13 cellular contexts compared by ENCODE assay signal in the genomic region with DNA sequence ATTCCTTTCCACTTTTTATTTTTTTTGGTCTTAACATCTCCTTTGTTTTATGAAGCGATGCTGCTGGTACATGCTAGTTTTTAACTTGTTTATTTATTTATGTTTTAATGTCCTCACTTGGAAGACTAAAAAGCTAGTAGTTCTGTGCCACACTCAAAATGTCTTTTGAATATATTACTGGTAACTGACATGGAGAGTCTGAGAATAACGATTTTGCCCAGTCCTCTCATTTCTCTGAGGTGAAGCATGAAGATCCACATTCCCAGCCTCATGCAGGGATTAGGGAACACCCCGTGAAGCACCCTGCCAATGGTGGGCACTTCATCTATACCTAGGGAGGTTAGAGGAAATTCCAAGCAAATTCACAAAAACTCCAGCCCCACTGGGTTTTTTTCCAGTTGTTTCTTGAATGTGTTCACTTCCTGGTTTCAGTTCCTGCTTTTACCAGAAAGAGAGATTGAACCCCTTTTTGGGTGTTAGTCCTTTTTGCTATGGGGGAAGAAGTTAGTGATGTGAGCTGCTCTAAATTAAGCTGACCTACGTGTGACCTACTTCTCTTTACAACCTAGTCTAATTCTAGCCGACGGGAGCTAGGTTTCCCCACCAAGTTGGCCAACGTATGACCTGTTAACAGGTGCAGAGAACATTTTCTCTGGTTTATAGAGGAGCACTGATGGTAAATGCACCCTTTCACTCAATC.
DNase-seq lines count a peak whose midpoint lies in the region; ATAC-seq and TF ChIP-seq lines count a peak whose summit lies in the region.
"Had no signal": no experiment of that assay in that cellular context is flagged by ENCODE, and none has a peak within 500 bp of the region (broad histone marks: within the 10 kb centered on the region; RNA-seq: fewer than 3 reads in every experiment).

No MANE protein-coding gene starts in this region.

- no peak for TF ChIP-seq CTCF in left ventricle myocardium inferior (IDR thresholded peaks at IDR 0.05; ENCODE audit: borderline replicate concordance)
- TF ChIP-seq CTCF in NB4 (IDR thresholded peaks at IDR 0.05; ENCODE audit: low read depth, low read length): no peak

- no peaks in the 10 kb centered on the region for H3K27me3 ChIP-seq in left ventricle myocardium inferior (ENCODE audit: low read depth)
- H3K27me3 ChIP-seq: body of pancreas had no signal

- no peak for DNase-seq in Right ventricle myocardium superior
- DNase-seq in left ventricle myocardium inferior: no peak
- peak; percentile 36 for DNase-seq in NB4 (ENCODE audit: low read depth)
- DNase-seq in stimulated activated naive B cell treated with anti-CD40 and anti-IgM and Interleukin-4, amounts not matched to agents 10 μg/mL and 1 μg/mL and 100 μg/mL, for 72 hours: peak; percentile 50
- no peak for DNase-seq in GF-D8 (lab: John Stamatoyannopoulos, UW)
- no peak for DNase-seq in posterior vena cava (ENCODE audit: low spot score)
- no peak for DNase-seq in cerebellum (ENCODE audit: low spot score)
- DNase-seq: body of pancreas, NCI-H2107 had no signal

- H3K4me1 Mint-ChIP-seq in stimulated activated naive B cell treated with anti-CD40 and anti-IgM and Interleukin-4, amounts not matched to agents 10 μg/mL and 1 μg/mL and 100 μg/mL, for 72 hours: peaks cover 32 to 53% of the 10 kb centered on the region in 2 donors

- peaks cover 7% of the 10 kb centered on the region for H3K4me1 ChIP-seq in left ventricle myocardium inferior

- no peaks in the 10 kb centered on the region for H3K36me3 ChIP-seq in left ventricle myocardium inferior

- TF ChIP-seq POLR2A in NB4 (IDR thresholded peaks at IDR 0.05; ENCODE audit: extremely low read depth, insufficient read length): no peak

- H3K27ac ChIP-seq in left ventricle myocardium inferior (replicated peaks): no peak overlapping the region
- H3K27ac ChIP-seq: 22Rv1, body of pancreas, VCaP had no signal

- H3K4me3 ChIP-seq in left ventricle myocardium inferior (no peak overlapping the region), NB4 (ENCODE audit: low read depth, low read length) (no peak overlapping the region)
- H3K4me3 ChIP-seq: body of pancreas had no signal

- H3K4me3 Mint-ChIP-seq in stimulated activated naive B cell treated with anti-CD40 and anti-IgM and Interleukin-4, amounts not matched to agents 10 μg/mL and 1 μg/mL and 100 μg/mL, for 72 hours: peak overlapping the region in 1 of 2 donors; percentile 35
- H3K4me3 Mint-ChIP-seq: type B pancreatic cell had no signal

- no peaks in the 10 kb centered on the region for H3K36me3 Mint-ChIP-seq in stimulated activated naive B cell treated with anti-CD40 and anti-IgM and Interleukin-4, amounts not matched to agents 10 μg/mL and 1 μg/mL and 100 μg/mL, for 72 hours
- H3K36me3 Mint-ChIP-seq: type B pancreatic cell had no signal

- H3K9me3 Mint-ChIP-seq in stimulated activated naive B cell treated with anti-CD40 and anti-IgM and Interleukin-4, amounts not matched to agents 10 μg/mL and 1 μg/mL and 100 μg/mL, for 72 hours: no peaks in the 10 kb centered on the region
- H3K9me3 Mint-ChIP-seq: type B pancreatic cell had no signal

- intact Hi-C loops in Right ventricle myocardium superior (cut with DNase I): no loop called here
- intact Hi-C loops in left ventricle myocardium inferior (cut with micrococcal nuclease): no loop called here
- intact Hi-C loops in posterior vena cava (cut with DNase I): no loop called here

- H3K9me3 ChIP-seq in left ventricle myocardium inferior (replicated peaks): no peaks in the 10 kb centered on the region
- H3K9me3 ChIP-seq: body of pancreas had no signal

- ATAC-seq in Right ventricle myocardium superior (ENCODE audit: poor library complexity) (peak; percentile 46), HG02884 (IDR thresholded peaks at IDR 0.05; ENCODE audit: unreplicated experiment) (peak; percentile 94)
- peak; percentile 94 to 96 for ATAC-seq in stimulated activated naive B cell treated with anti-CD40 and anti-IgM and Interleukin-4, amounts not matched to agents 10 μg/mL and 1 μg/mL and 100 μg/mL, for 72 hours (replicated peaks)
- ATAC-seq: body of pancreas had no signal

- H3K27me3 Mint-ChIP-seq in stimulated activated naive B cell treated with anti-CD40 and anti-IgM and Interleukin-4, amounts not matched to agents 10 μg/mL and 1 μg/mL and 100 μg/mL, for 72 hours: no peaks in the 10 kb centered on the region
- H3K27me3 Mint-ChIP-seq: type B pancreatic cell had no signal

- H3K27ac Mint-ChIP-seq in stimulated activated naive B cell treated with anti-CD40 and anti-IgM and Interleukin-4, amounts not matched to agents 10 μg/mL and 1 μg/mL and 100 μg/mL, for 72 hours: peak overlapping the region; percentile 79
- H3K27ac Mint-ChIP-seq: type B pancreatic cell had no signal

Comparison
In these comparisons a context has a peak if more than half of its experiments do, and no peak if none do; other contexts are left out.
1. DNase-seq: peak in NB4 (single experiment) and stimulated activated naive B cell treated with anti-CD40 and anti-IgM and Interleukin-4, amounts not matched to agents 10 μg/mL and 1 μg/mL and 100 μg/mL, for 72 hours (single experiment); none in Right ventricle myocardium superior (single experiment), left ventricle myocardium inferior (single experiment), GF-D8 (single experiment), posterior vena cava (single experiment) and cerebellum (single experiment).
2. Peak in every context shown above with its lines, with median percentiles within 50 percentile points of each other: ATAC-seq.